Comparison of ENCODE assay signal across 1 cellular context in genomic region chr3:148992635-148993230, GRCh38.
TF ChIP-seq lines count a peak whose summit lies in the region.

No MANE protein-coding gene starts in this region.

TF ChIP-seq in SK-N-SH, 30 proteins besides CTCF, POLR2A, EP300 and RAD21 (continued from another document):
- TF ChIP-seq ZBTB33 (IDR thresholded peaks at IDR 0.05; ENCODE audit: borderline replicate concordance, low read depth) (no peak), TCF12 (IDR thresholded peaks at IDR 0.05) (no peak), REST (IDR thresholded peaks at IDR 0.05; ENCODE audit: low read depth, low read length) (no peak), MEF2A (IDR thresholded peaks at IDR 0.05; ENCODE audit: borderline replicate concordance, low read depth) (no peak), SIN3A (IDR thresholded peaks at IDR 0.05; ENCODE audit: borderline replicate concordance, low read depth, low read length) (no peak), USF1 (IDR thresholded peaks at IDR 0.05; ENCODE audit: borderline replicate concordance, low read depth) (no peak), MXI1 (IDR thresholded peaks at IDR 0.05; ENCODE audit: low read depth, low read length) (no peak), TAF1 (IDR thresholded peaks at IDR 0.05; ENCODE audit: borderline replicate concordance, low read depth, low read length) (no peak), FOXM1 (IDR thresholded peaks at IDR 0.05; ENCODE audit: low read depth) (no peak), RCOR1 (IDR thresholded peaks at IDR 0.05; ENCODE audit: low read length) (no peak), GATA2 (CRISPR knock-in tag; IDR thresholded peaks at IDR 0.05) (no peak), NFIC (IDR thresholded peaks at IDR 0.05; ENCODE audit: borderline replicate concordance) (no peak), NRF1 (IDR thresholded peaks at IDR 0.05; ENCODE audit: low read depth, low read length) (no peak), MAX (IDR thresholded peaks at IDR 0.05; ENCODE audit: low read depth) (no peak)
